ENCODE assay signal across 1 cellular context in genomic region chr11:91396243-91397133, GRCh38.
A peak's percentile ranks its signal among the peaks of the same experiment; 100 is the strongest.
TF ChIP-seq lines count a peak whose summit lies in the region.

No MANE protein-coding gene starts in this region.

TF ChIP-seq in HepG2, 621 proteins besides CTCF, POLR2A, EP300 and RAD21 (continued from another document and continues in another):
- TF ChIP-seq ARID5B (CRISPR knock-in tag; IDR thresholded peaks at IDR 0.05) (peak; percentile 63), ZNF251 (CRISPR knock-in tag; IDR thresholded peaks at IDR 0.05) (no peak), ESRRA (CRISPR knock-in tag; IDR thresholded peaks at IDR 0.05; ENCODE audit: low read depth) (peak; percentile 69), ZSCAN9 (CRISPR knock-in tag; IDR thresholded peaks at IDR 0.05; ENCODE audit: borderline replicate concordance) (no peak), PAX8 (CRISPR knock-in tag; IDR thresholded peaks at IDR 0.05; ENCODE audit: borderline replicate concordance) (no peak), ZHX1 (CRISPR knock-in tag; IDR thresholded peaks at IDR 0.05; ENCODE audit: low read depth) (no peak), CBX1 (IDR thresholded peaks at IDR 0.05; ENCODE audit: low read depth) (no peak), ZFP62 (CRISPR knock-in tag; IDR thresholded peaks at IDR 0.05) (no peak), STAT5B (CRISPR knock-in tag; IDR thresholded peaks at IDR 0.05) (no peak), FOXK1 (CRISPR knock-in tag; IDR thresholded peaks at IDR 0.05; ENCODE audit: borderline replicate concordance, low read depth) (no peak), BCL3 (CRISPR knock-in tag; IDR thresholded peaks at IDR 0.05) (no peak), U2AF1 (optimal IDR thresholded peaks at IDR 0.05; ENCODE audit: low read depth, low read length) (no peak), RELA (CRISPR knock-in tag; IDR thresholded peaks at IDR 0.05) (no peak), SOX13 (IDR thresholded peaks at IDR 0.05) (no peak), SOX13 (CRISPR knock-in tag; conservative IDR thresholded peaks at IDR 0.05 in 1 of 2, IDR thresholded peaks at IDR 0.05 in 1 of 2) (peak in 1 of 2 experiments; percentile 8; a peak in 1 of 4 replicates), ZNF101 (CRISPR knock-in tag; IDR thresholded peaks at IDR 0.05; ENCODE audit: borderline replicate concordance, low read depth) (no peak), ZNF850 (CRISPR knock-in tag; conservative IDR thresholded peaks at IDR 0.05) (no peak), SNAPC2 (CRISPR knock-in tag; IDR thresholded peaks at IDR 0.05) (no peak), ATF2 (CRISPR knock-in tag; IDR thresholded peaks at IDR 0.05) (no peak), NFIC (IDR thresholded peaks at IDR 0.05; ENCODE audit: low read length) (peak; percentile 65; the same call in 1 of the 2 replicates), RARG (CRISPR knock-in tag; IDR thresholded peaks at IDR 0.05; ENCODE audit: low read depth) (no peak), FOXA3 (CRISPR knock-in tag; IDR thresholded peaks at IDR 0.05) (peak; percentile 64), NFKBIZ (CRISPR knock-in tag; IDR thresholded peaks at IDR 0.05) (no peak), ASH2L (IDR thresholded peaks at IDR 0.05; ENCODE audit: insufficient read length, low read depth, low read length) (peak; percentile 96), ZC3H4 (CRISPR knock-in tag; IDR thresholded peaks at IDR 0.05; ENCODE audit: borderline replicate concordance) (no peak), ZNF598 (CRISPR knock-in tag; IDR thresholded peaks at IDR 0.05; ENCODE audit: borderline replicate concordance) (no peak), ZSCAN25 (CRISPR knock-in tag; IDR thresholded peaks at IDR 0.05) (no peak), ZNF451 (CRISPR knock-in tag; IDR thresholded peaks at IDR 0.05) (no peak), ZNF775 (CRISPR knock-in tag; IDR thresholded peaks at IDR 0.05; ENCODE audit: borderline replicate concordance) (no peak), GPBP1L1 (CRISPR knock-in tag; IDR thresholded peaks at IDR 0.05) (no peak), SNAI1 (CRISPR knock-in tag; IDR thresholded peaks at IDR 0.05; ENCODE audit: borderline replicate concordance) (no peak), SNRNP70 (IDR thresholded peaks at IDR 0.05; ENCODE audit: low read depth, low read length) (no peak), MIXL1 (CRISPR knock-in tag; IDR thresholded peaks at IDR 0.05) (0 out of 2 replicates have a peak, but pooled peaks have one; percentile 8), IKZF5 (CRISPR knock-in tag; IDR thresholded peaks at IDR 0.05) (no peak), ZNF225 (CRISPR knock-in tag; IDR thresholded peaks at IDR 0.05) (no peak), TAF1 (CRISPR knock-in tag; IDR thresholded peaks at IDR 0.05) (no peak), MLX (CRISPR knock-in tag; IDR thresholded peaks at IDR 0.05) (peak; percentile 45; the same call in 1 of the 2 replicates), ZNF609 (CRISPR knock-in tag; IDR thresholded peaks at IDR 0.05; ENCODE audit: borderline replicate concordance) (0 out of 2 replicates have a peak, but pooled peaks have one; percentile 18), RCOR2 (CRISPR knock-in tag; IDR thresholded peaks at IDR 0.05) (no peak; the same call in 1 of the 2 replicates), ZNF790 (CRISPR knock-in tag; IDR thresholded peaks at IDR 0.05; ENCODE audit: borderline replicate concordance) (no peak), HOMEZ (CRISPR knock-in tag; IDR thresholded peaks at IDR 0.05; ENCODE audit: low read depth) (peak; percentile 72; the same call in 1 of the 2 replicates), BCL6 (CRISPR knock-in tag; IDR thresholded peaks at IDR 0.05) (peak; percentile 32; the same call in 1 of the 2 replicates), MTERF4 (CRISPR knock-in tag; IDR thresholded peaks at IDR 0.05) (no peak), MBD4 (IDR thresholded peaks at IDR 0.05; ENCODE audit: borderline replicate concordance, low read length) (no peak), HNRNPUL1 (IDR thresholded peaks at IDR 0.05; ENCODE audit: low read depth, low read length) (no peak)
